In the genomic region with DNA sequence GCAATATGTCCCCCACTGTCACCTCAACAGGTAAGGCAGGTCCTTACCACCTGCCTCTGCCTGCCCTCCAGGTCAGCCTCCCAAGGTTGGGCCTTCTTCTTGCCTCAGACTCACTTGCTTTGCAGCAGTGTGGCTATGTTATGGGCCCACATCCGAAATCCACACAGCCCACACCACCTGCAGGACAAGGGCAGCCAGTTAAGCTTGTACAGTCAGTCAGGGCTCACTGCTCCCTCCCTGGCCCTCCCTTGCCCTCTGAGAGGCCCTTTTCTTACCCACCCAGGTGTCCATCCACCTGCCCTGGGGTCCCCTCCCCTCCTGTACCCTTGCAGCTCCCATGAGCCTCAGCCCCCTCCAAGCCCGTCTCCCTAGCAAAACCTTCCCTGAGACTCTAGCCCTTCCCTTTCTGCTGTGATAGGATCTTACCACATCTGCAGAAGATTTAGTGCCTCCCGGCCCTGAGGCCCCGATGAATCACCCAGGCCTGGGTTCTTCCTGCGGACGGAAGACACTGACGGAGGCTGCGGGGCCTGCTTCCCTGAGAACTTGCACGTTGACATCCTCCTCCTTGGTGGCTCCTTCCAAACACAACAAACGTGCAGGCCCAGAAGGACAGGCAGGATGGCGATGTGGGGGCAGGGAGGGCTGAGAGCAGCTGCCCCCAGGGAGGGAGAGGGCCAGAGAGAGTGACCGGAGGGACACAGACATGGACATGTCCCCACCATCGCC, we compare ENCODE assay signal across 8 cellular contexts.
A peak's percentile ranks its signal among the peaks of the same experiment; 100 is the strongest.
DNase-seq lines count a peak whose midpoint lies in the region; ATAC-seq, FAIRE-seq and TF ChIP-seq lines count a peak whose summit lies in the region.
"Not testable (repeated sequence)": the region's sequence is repeated elsewhere in the genome, so short reads cannot be mapped to it uniquely, and the experiment has no call there.

No MANE protein-coding gene starts in this region.

- H3F3A ChIP-seq in PC-3 (ENCODE audit: low read length, unreplicated experiment), result not testable (repeated sequence)

- DNase-seq in EL (peak; percentile 32), PC-3 (peak; percentile 23), islet precursor cell (peak; percentile 48)
- DNase-seq in activated CD4-positive, alpha-beta T cell treated with anti-CD3 and anti-CD28 coated beads, Interleukin-2, amount 10 ng/mL, durations not matched to agents 24 days and 14 days, result peak; percentile 56
- not testable (repeated sequence) for DNase-seq in GM12878 (ENCODE audit: low read depth, low spot score); Right ventricle myocardium inferior (ENCODE audit: missing footprints); naive thymus-derived CD4-positive, alpha-beta T cell; stimulated activated naive CD8-positive, alpha-beta T cell treated with anti-CD3 and anti-CD28 coated beads, Interleukin-15, amount 100 ng/mL, for 72 hours

- not testable (repeated sequence) for TF ChIP-seq POLR2A in GM12878 (IDR thresholded peaks at IDR 0.05; ENCODE audit: low read depth, low read length)

- not testable (repeated sequence) for FAIRE-seq in GM12878 (lab: Jason Lieb, UNC)

- RAD21 ChIA-PET in GM12878 (lab: Charles Lee; ENCODE audit: unreplicated experiment), result not testable (repeated sequence)

- H3K9me3 ChIP-seq in PC-3 (ENCODE audit: low read length); GM12878 (replicated peaks; ENCODE audit: control insufficient read depth, insufficient read depth, low read length); naive thymus-derived CD4-positive, alpha-beta T cell (ENCODE audit: control insufficient read depth in 2 of 3, low read length in 3 of 3): not testable (repeated sequence)

- not testable (repeated sequence) for H3K36me3 ChIP-seq in PC-3 (ENCODE audit: low read depth, low read length); GM12878 (ENCODE audit: control insufficient read depth in 2 of 2, insufficient read depth in 2 of 2, low read length in 1 of 2); naive thymus-derived CD4-positive, alpha-beta T cell (ENCODE audit: control insufficient read depth in 2 of 3, insufficient read depth in 3 of 3, low read length in 3 of 3)

- H3K4me3 Mint-ChIP-seq in activated CD4-positive, alpha-beta T cell treated with anti-CD3 and anti-CD28 coated beads, Interleukin-2, amount 10 ng/mL, durations not matched to agents 24 days and 14 days; naive thymus-derived CD4-positive, alpha-beta T cell; stimulated activated naive CD8-positive, alpha-beta T cell treated with anti-CD3 and anti-CD28 coated beads, Interleukin-15, amount 100 ng/mL, for 72 hours: not testable (repeated sequence)

- peak overlapping the region; percentile 50; the same call in 1 of the 2 replicates for H3K27ac ChIP-seq in PC-3 (ENCODE audit: low read length)
- not testable (repeated sequence) for H3K27ac ChIP-seq in GM12878 (ENCODE audit: control insufficient read depth, insufficient read depth); naive thymus-derived CD4-positive, alpha-beta T cell (ENCODE audit: low read depth, low read length)

- not testable (repeated sequence) for TF ChIP-seq EP300 in GM12878 (IDR thresholded peaks at IDR 0.05; ENCODE audit: borderline replicate concordance in 1 of 2, control insufficient read depth in 1 of 2, low read depth in 2 of 2, low read length in 2 of 2)

- H3K4me1 Mint-ChIP-seq in activated CD4-positive, alpha-beta T cell treated with anti-CD3 and anti-CD28 coated beads, Interleukin-2, amount 10 ng/mL, durations not matched to agents 24 days and 14 days; naive thymus-derived CD4-positive, alpha-beta T cell; stimulated activated naive CD8-positive, alpha-beta T cell treated with anti-CD3 and anti-CD28 coated beads, Interleukin-15, amount 100 ng/mL, for 72 hours: not testable (repeated sequence)

- not testable (repeated sequence) for TF ChIP-seq RAD21 in GM12878 (IDR thresholded peaks at IDR 0.05; ENCODE audit: insufficient read depth, low read depth, low read length)

- POLR2A ChIA-PET in PC-3 (lab: Charles Lee; ENCODE audit: unreplicated experiment); GM12878 (lab: Charles Lee); naive thymus-derived CD4-positive, alpha-beta T cell (lab: Charles Lee): not testable (repeated sequence)

- not testable (repeated sequence) for H3K27me3 Mint-ChIP-seq in activated CD4-positive, alpha-beta T cell treated with anti-CD3 and anti-CD28 coated beads, Interleukin-2, amount 10 ng/mL, durations not matched to agents 24 days and 14 days; naive thymus-derived CD4-positive, alpha-beta T cell; stimulated activated naive CD8-positive, alpha-beta T cell treated with anti-CD3 and anti-CD28 coated beads, Interleukin-15, amount 100 ng/mL, for 72 hours

- not testable (repeated sequence) for H3K9ac ChIP-seq in PC-3 (ENCODE audit: low read length); GM12878 (ENCODE audit: control insufficient read depth, insufficient read depth, low read length)

- CTCF ChIA-PET in PC-3 (lab: Charles Lee); GM12878 (lab: Yijun Ruan, JAX); naive thymus-derived CD4-positive, alpha-beta T cell (lab: Charles Lee): not testable (repeated sequence)

- intact Hi-C loops in PC-3 (cut with micrococcal nuclease); activated CD4-positive, alpha-beta T cell treated with anti-CD3 and anti-CD28 coated beads, Interleukin-2, amount 10 ng/mL, durations not matched to agents 24 days and 14 days (cut with micrococcal nuclease); GM12878 (cut with micrococcal nuclease; ENCODE audit: unreplicated experiment); Right ventricle myocardium inferior (cut with DNase I); naive thymus-derived CD4-positive, alpha-beta T cell (cut with micrococcal nuclease): not testable (repeated sequence)

- not testable (repeated sequence) for H4K20me1 ChIP-seq in PC-3 (ENCODE audit: low read length); GM12878 (ENCODE audit: control insufficient read depth, insufficient read depth)

- H3K9me3 Mint-ChIP-seq in activated CD4-positive, alpha-beta T cell treated with anti-CD3 and anti-CD28 coated beads, Interleukin-2, amount 10 ng/mL, durations not matched to agents 24 days and 14 days; naive thymus-derived CD4-positive, alpha-beta T cell; stimulated activated naive CD8-positive, alpha-beta T cell treated with anti-CD3 and anti-CD28 coated beads, Interleukin-15, amount 100 ng/mL, for 72 hours: not testable (repeated sequence)

- H3K4me2 ChIP-seq in PC-3 (ENCODE audit: low read length); GM12878 (ENCODE audit: control insufficient read depth, insufficient read depth): not testable (repeated sequence)

- H2AFZ ChIP-seq in PC-3 (ENCODE audit: low read length); GM12878 (ENCODE audit: control insufficient read depth, low read depth, low read length): not testable (repeated sequence)

- TF ChIP-seq CTCF in PC-3 (conservative IDR thresholded peaks at IDR 0.05; ENCODE audit: low read depth, low read length); GM12878 (IDR thresholded peaks at IDR 0.05 in 2 of 3, conservative IDR thresholded peaks at IDR 0.05 in 1 of 3; ENCODE audit: control insufficient read depth in 2 of 3, extremely low read depth in 1 of 3, insufficient read depth in 1 of 3, low read depth in 3 of 3, low read length in 3 of 3): not testable (repeated sequence)

- ATAC-seq in PC-3 (peak; percentile 86), GM12878 (peak; percentile 37), Right ventricle myocardium inferior (peak; percentile 54)
- ATAC-seq in naive thymus-derived CD4-positive, alpha-beta T cell, result peak; percentile 66
- peak; percentile 33 for ATAC-seq in stimulated activated naive CD8-positive, alpha-beta T cell treated with anti-CD3 and anti-CD28 coated beads, Interleukin-15, amount 100 ng/mL, for 72 hours

- H3K4me1 ChIP-seq in PC-3 (ENCODE audit: insufficient read depth, low read length); GM12878 (ENCODE audit: control insufficient read depth, insufficient read depth, low read length); naive thymus-derived CD4-positive, alpha-beta T cell (ENCODE audit: control insufficient read depth in 2 of 2, insufficient read depth in 2 of 2, low read length in 2 of 2): not testable (repeated sequence)

- H3K4me3 ChIP-seq in PC-3 (ENCODE audit: low read length); GM12878; naive thymus-derived CD4-positive, alpha-beta T cell (ENCODE audit: low read length): not testable (repeated sequence)

- H3K9me2 ChIP-seq in PC-3 (replicated peaks; ENCODE audit: low read length), result not testable (repeated sequence)

- H3K36me3 Mint-ChIP-seq in activated CD4-positive, alpha-beta T cell treated with anti-CD3 and anti-CD28 coated beads, Interleukin-2, amount 10 ng/mL, durations not matched to agents 24 days and 14 days (ENCODE audit: low read depth); naive thymus-derived CD4-positive, alpha-beta T cell: not testable (repeated sequence)

- WGBS in GM12878 (ENCODE audit: insufficient coverage, insufficient replicate concordance, low lambda C conversion rate, missing lambda C conversion rate), result no CpG with 5 or more reads among the region's 13 CpGs

- not testable (repeated sequence) for H3K79me2 ChIP-seq in PC-3 (ENCODE audit: low read length); GM12878 (ENCODE audit: control insufficient read depth, insufficient read depth, low read length)

- not testable (repeated sequence) for H3K27ac Mint-ChIP-seq in activated CD4-positive, alpha-beta T cell treated with anti-CD3 and anti-CD28 coated beads, Interleukin-2, amount 10 ng/mL, durations not matched to agents 24 days and 14 days; naive thymus-derived CD4-positive, alpha-beta T cell; stimulated activated naive CD8-positive, alpha-beta T cell treated with anti-CD3 and anti-CD28 coated beads, Interleukin-15, amount 100 ng/mL, for 72 hours

- H3K27me3 ChIP-seq in PC-3 (ENCODE audit: low read length); GM12878 (replicated peaks in 1 of 2; ENCODE audit: control insufficient read depth in 2 of 2, insufficient read depth in 2 of 2, low read length in 1 of 2); naive thymus-derived CD4-positive, alpha-beta T cell (ENCODE audit: control insufficient read depth in 2 of 2, insufficient read depth in 2 of 2, low read length in 2 of 2): not testable (repeated sequence)

- in situ Hi-C loops in GM12878 (cut with MboI), result not testable (repeated sequence)

- BruUV-seq in PC-3 (replicated peaks; lab: Mats Ljungman, UMichigan), result not testable (repeated sequence)
- TSS peak; percentile 83 for BruUV-seq in GM12878 (replicated peaks; lab: Mats Ljungman, UMichigan)

- SMC1A ChIA-PET in GM12878 (lab: Charles Lee; ENCODE audit: uncharacterized antibody, unreplicated experiment), result not testable (repeated sequence)

Comparison
In these comparisons a context has a peak if more than half of its experiments do, and no peak if none do; other contexts are left out.
1. ATAC-seq: peak in every context shown above with its lines; median percentile 86 in PC-3; 66 in naive thymus-derived CD4-positive, alpha-beta T cell; 54 in Right ventricle myocardium inferior; 37 in GM12878; 33 in stimulated activated naive CD8-positive, alpha-beta T cell treated with anti-CD3 and anti-CD28 coated beads, Interleukin-15, amount 100 ng/mL, for 72 hours.